In the genomic region with DNA sequence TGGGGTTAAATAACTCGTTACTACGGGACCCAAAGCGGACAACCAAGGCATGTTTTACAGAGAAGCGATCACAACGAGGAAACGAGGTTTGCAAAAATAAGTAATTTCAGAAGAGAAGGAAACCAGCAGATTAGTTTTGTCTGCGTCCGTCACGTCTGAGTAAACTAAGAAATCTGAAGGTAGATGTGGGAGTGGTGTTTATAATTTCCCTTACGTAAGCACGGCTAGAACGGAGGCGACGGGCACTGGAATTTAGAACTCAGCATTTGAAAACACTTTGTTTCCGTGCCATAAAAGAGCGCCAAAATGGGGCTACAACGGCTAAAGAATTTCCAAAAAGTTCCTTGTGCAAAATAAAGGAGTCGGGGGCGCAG, we compare ENCODE assay signal across 7 cellular contexts. TPM values are rescaled to one million over a fixed set of nuclear protein-coding genes. Genes with fewer than 3 reads are reported as not detected.
DNase-seq lines count a peak whose midpoint lies in the region; ATAC-seq and TF ChIP-seq lines count a peak whose summit lies in the region.

No MANE protein-coding gene starts in this region.

- peaks cover 7 to 26% (median 14%) of the 10 kb centered on the region in 3 donors for H3K4me1 ChIP-seq in esophagus squamous epithelium
- H3K4me1 ChIP-seq in neuron (ENCODE audit: insufficient read depth, low read length), result peaks cover 19% of the 10 kb centered on the region

- peak overlapping the region; percentile 91 for H2AFZ ChIP-seq in neuron (ENCODE audit: low read depth, low read length)

- H3K4me3 ChIP-seq in GM12875 (ENCODE audit: low read depth, low read length) (peak overlapping the region; percentile 67), esophagus squamous epithelium (peak overlapping the region; percentile 55 to 94 (median 84)), neuron (ENCODE audit: low read length) (peak overlapping the region; percentile 93)

- H3K4me1 Mint-ChIP-seq in activated CD4-positive, alpha-beta memory T cell treated with anti-CD3 and anti-CD28 coated beads for 36 hours (ENCODE audit: low read depth), result peaks cover 45% of the 10 kb centered on the region

- peaks cover 1% of the 10 kb centered on the region for H3K27me3 Mint-ChIP-seq in activated CD4-positive, alpha-beta memory T cell treated with anti-CD3 and anti-CD28 coated beads for 36 hours

- no peaks in the 10 kb centered on the region for H3K27me3 ChIP-seq in esophagus squamous epithelium
- H3K27me3 ChIP-seq in neuron (ENCODE audit: insufficient read depth, low read length), result no peaks in the 10 kb centered on the region

- peak; percentile 41 for DNase-seq in LHCN-M2 (ENCODE audit: low read depth)
- peak; percentile 71 for DNase-seq in activated CD4-positive, alpha-beta memory T cell treated with anti-CD3 and anti-CD28 coated beads for 36 hours
- DNase-seq in esophagus squamous epithelium (lab: John Stamatoyannopoulos, UW), result no peak
- no peak for DNase-seq in HPDE6-E6E7 (ENCODE audit: extremely low spot score)

- ATAC-seq in GM18858 (IDR thresholded peaks at IDR 0.05; ENCODE audit: unreplicated experiment), result no peak

- peak overlapping the region; percentile 97 for H3K4me3 Mint-ChIP-seq in activated CD4-positive, alpha-beta memory T cell treated with anti-CD3 and anti-CD28 coated beads for 36 hours

- no peak for TF ChIP-seq CTCF in GM12875 (IDR thresholded peaks at IDR 0.05; ENCODE audit: borderline replicate concordance, insufficient read depth, low read depth, low read length)
- no peak for TF ChIP-seq CTCF in esophagus squamous epithelium (IDR thresholded peaks at IDR 0.05)

- H3K27ac ChIP-seq in esophagus squamous epithelium, result peak overlapping the region; percentile 93 to 98 (median 94)

- H3K9me3 ChIP-seq in esophagus squamous epithelium, result no peaks in the 10 kb centered on the region
- H3K9me3 ChIP-seq in neuron (ENCODE audit: low read length), result no peaks in the 10 kb centered on the region

- H3K36me3 Mint-ChIP-seq in activated CD4-positive, alpha-beta memory T cell treated with anti-CD3 and anti-CD28 coated beads for 36 hours, result peaks cover 29% of the 10 kb centered on the region

- H3K9me3 Mint-ChIP-seq in activated CD4-positive, alpha-beta memory T cell treated with anti-CD3 and anti-CD28 coated beads for 36 hours, result no peaks in the 10 kb centered on the region

- H3K27ac Mint-ChIP-seq in activated CD4-positive, alpha-beta memory T cell treated with anti-CD3 and anti-CD28 coated beads for 36 hours, result peak overlapping the region; percentile 100

- H3K36me3 ChIP-seq in esophagus squamous epithelium (peaks cover 0 to 25% (median 0%) of the 10 kb centered on the region in 3 donors), neuron (ENCODE audit: insufficient read depth, low read length) (peaks cover 10% of the 10 kb centered on the region)

- intact Hi-C loops in activated CD4-positive, alpha-beta memory T cell treated with anti-CD3 and anti-CD28 coated beads for 36 hours (cut with micrococcal nuclease), result loop anchor here (1.0 to 5.0 kb wide), 6 partner anchors 71 to 495 kb away; partner anchors contain the start of genes GLCCI1 and RPA3
- intact Hi-C loops in esophagus squamous epithelium (cut with DNase I), result loop anchor here (10.0 kb wide), 1 partner anchor 65 kb away; no protein-coding TSS in a partner anchor

- no peak for TF ChIP-seq POLR2A in esophagus squamous epithelium (IDR thresholded peaks at IDR 0.05)

- WGBS in esophagus squamous epithelium, 2 donors, result 1% methylated on average over 19 of the region's 19 CpGs

- POLR2A ChIA-PET in activated CD4-positive, alpha-beta memory T cell treated with anti-CD3 and anti-CD28 coated beads for 36 hours (lab: Charles Lee), result interaction anchor here (0.6 to 2.8 kb wide), 14 partner anchors 32 to 486 kb away, joined by 3 to 25 read pairs (median 6); partner anchors contain the start of genes C1GALT1, GLCCI1 and RPA3

- CTCF ChIA-PET in activated CD4-positive, alpha-beta memory T cell treated with anti-CD3 and anti-CD28 coated beads for 36 hours (lab: Charles Lee), result interaction anchor here (0.5 to 1.8 kb wide), 6 partner anchors 42 to 656 kb away, joined by 3 to 5 read pairs (median 3); no protein-coding TSS in a partner anchor

RNA-seq across cellular contexts. Expression of gene UMAD1, which starts 0.7 kb away (rescaled TPM):
- 22.8 and 25.1 TPM in 2 replicates for total RNA-seq in LHCN-M2 (2014; rRNA removed)
- polyA plus RNA-seq in LHCN-M2 (2012), result 6.4 TPM
- 10 to 100 TPM; 15.0 to 17.6 TPM for total RNA-seq in activated CD4-positive, alpha-beta memory T cell treated with anti-CD3 and anti-CD28 coated beads for 36 hours
- total RNA-seq in esophagus squamous epithelium, result 1 to 10 TPM; 2.5 to 7.6 (median 6.3) TPM

Comparison
In these comparisons a context has a peak if more than half of its experiments do, and no peak if none do; other contexts are left out.
1. DNase-seq: peak in LHCN-M2 (single experiment) and activated CD4-positive, alpha-beta memory T cell treated with anti-CD3 and anti-CD28 coated beads for 36 hours (single experiment); none in esophagus squamous epithelium (single experiment) and HPDE6-E6E7 (single experiment).
2. Peak in every context shown above with its lines, with median percentiles within 50 percentile points of each other: H3K4me3 ChIP-seq.